ENCODE assay signal across 14 cellular contexts in the genomic region with DNA sequence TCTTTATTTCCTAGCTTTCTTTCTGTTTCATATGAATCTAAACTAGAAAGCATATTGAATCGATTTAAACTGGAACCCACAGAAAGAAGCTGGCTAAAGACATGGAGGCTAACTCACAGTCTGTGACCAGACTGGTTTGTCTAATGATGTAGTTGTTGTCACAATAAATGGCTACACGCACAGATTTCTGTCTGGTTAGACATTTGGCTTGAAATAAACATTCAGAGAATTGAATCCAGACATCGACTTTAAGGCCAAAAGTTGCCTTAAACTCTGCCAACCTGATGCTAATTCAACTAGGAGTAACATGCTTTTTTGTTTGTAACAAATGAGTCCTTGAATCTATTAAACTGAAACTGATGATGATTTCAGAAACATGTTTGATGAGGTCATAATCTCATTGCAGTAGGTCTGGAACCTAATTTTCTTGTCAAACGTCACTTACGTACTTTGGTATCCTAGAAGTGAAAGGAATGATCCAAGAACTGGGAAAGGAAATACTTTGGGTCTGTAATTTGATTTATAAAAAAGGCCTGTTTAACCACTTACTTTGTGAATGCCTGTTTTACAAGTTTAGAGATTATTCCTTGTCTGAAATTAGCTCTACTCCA.
DNase-seq lines count a peak whose midpoint lies in the region; ATAC-seq and TF ChIP-seq lines count a peak whose summit lies in the region.
"Had no signal": no experiment of that assay in that cellular context is flagged by ENCODE, and none has a peak within 500 bp of the region (broad histone marks: within the 10 kb centered on the region; RNA-seq: fewer than 3 reads in every experiment).

No MANE protein-coding gene starts in this region.

- H3K9ac ChIP-seq in adipocyte (ENCODE audit: low read length) = peak overlapping the region; percentile 62

- 76 to 81% methylated on average over 5 of the region's 5 CpGs for WGBS in upper lobe of left lung, 2 donors
- 74% methylated on average over 5 of the region's 5 CpGs for WGBS in testis, 2 donors

- no peak for ATAC-seq in upper lobe of left lung (ENCODE audit: low FRiP score in 2 of 2)
- no peak for ATAC-seq in HG02623 (IDR thresholded peaks at IDR 0.05; ENCODE audit: unreplicated experiment)
- ATAC-seq: left lobe of liver had no signal

- H3K4me1 ChIP-seq in adipocyte (ENCODE audit: control insufficient read depth, insufficient read depth, low read length) (peaks cover 5% of the 10 kb centered on the region), upper lobe of left lung (no peaks in the 10 kb centered on the region), testis (no peaks in the 10 kb centered on the region)
- H3K4me1 ChIP-seq: sigmoid colon had no signal

- no peaks in the 10 kb centered on the region for H3K36me3 ChIP-seq in adipocyte (ENCODE audit: control insufficient read depth, insufficient read depth, low read length, severe bottlenecking)
- no peaks in the 10 kb centered on the region for H3K36me3 ChIP-seq in upper lobe of left lung
- no peaks in the 10 kb centered on the region for H3K36me3 ChIP-seq in testis (ENCODE audit: low read depth, missing control alignments)
- H3K36me3 ChIP-seq: sigmoid colon had no signal

- DNase-seq in GM03348 (ENCODE audit: low spot score) (peak; percentile 16), adipocyte (ENCODE audit: low read depth) (peak; percentile 64), fibroblast of the aortic adventitia (ENCODE audit: low read depth) (peak; percentile 41), superior temporal gyrus (ENCODE audit: extremely low spot score) (peak; percentile 74), upper lobe of left lung (no peak), testis (no peak)
- DNase-seq: activated CD4-positive, alpha-beta T cell treated with anti-CD3 and anti-CD28 coated beads for 4 hours; amniotic stem cell; C1 segment of cervical spinal cord; DMS 273 treated with DMSO at 0.1 percent for 48 hours; NCI-H1436 treated with DMSO at 0.1 percent for 48 hours; sigmoid colon had no signal

- H3K9me3 ChIP-seq in adipocyte (ENCODE audit: control insufficient read depth, low read length) (no peaks in the 10 kb centered on the region), upper lobe of left lung (no peaks in the 10 kb centered on the region), testis (no peaks in the 10 kb centered on the region)
- H3K9me3 ChIP-seq: sigmoid colon had no signal

- intact Hi-C loops in testis (cut with DNase I; ENCODE audit: low total_unique reads) = no loop called here

- TF ChIP-seq EP300 in upper lobe of left lung (IDR thresholded peaks at IDR 0.05) = no peak

- H3K4me3 ChIP-seq in adipocyte (ENCODE audit: low read length) = peak overlapping the region; percentile 61
- H3K4me3 ChIP-seq in fibroblast of the aortic adventitia (ENCODE audit: low read depth, low read length) = no peak overlapping the region
- no peak overlapping the region for H3K4me3 ChIP-seq in upper lobe of left lung
- H3K4me3 ChIP-seq in testis = no peak overlapping the region
- H3K4me3 ChIP-seq: sigmoid colon had no signal

- H3K27me3 ChIP-seq in adipocyte (replicated peaks; ENCODE audit: control insufficient read depth, insufficient read depth, low read length) (no peaks in the 10 kb centered on the region), upper lobe of left lung (no peaks in the 10 kb centered on the region), testis (no peaks in the 10 kb centered on the region)
- H3K27me3 ChIP-seq: sigmoid colon had no signal

- H3K27ac ChIP-seq in upper lobe of left lung (no peak overlapping the region), testis (no peak overlapping the region)
- H3K27ac ChIP-seq: sigmoid colon had no signal

- no peak for TF ChIP-seq POLR2A in upper lobe of left lung (IDR thresholded peaks at IDR 0.05)
- no peak for TF ChIP-seq POLR2A in testis (IDR thresholded peaks at IDR 0.05)

- no peak for TF ChIP-seq CTCF in fibroblast of the aortic adventitia (IDR thresholded peaks at IDR 0.05; ENCODE audit: insufficient read depth, low read length)
- TF ChIP-seq CTCF in upper lobe of left lung (IDR thresholded peaks at IDR 0.05) = no peak
- TF ChIP-seq CTCF in testis (IDR thresholded peaks at IDR 0.05) = no peak

Comparison
In these comparisons a context has a peak if more than half of its experiments do, and no peak if none do; other contexts are left out.
1. DNase-seq: peak in GM03348 (single experiment), adipocyte (single experiment), fibroblast of the aortic adventitia (single experiment) and superior temporal gyrus (single experiment); none in upper lobe of left lung (0 of 2) and testis (single experiment).